Comparison of ENCODE assay signal across 8 cellular contexts in the genomic region with DNA sequence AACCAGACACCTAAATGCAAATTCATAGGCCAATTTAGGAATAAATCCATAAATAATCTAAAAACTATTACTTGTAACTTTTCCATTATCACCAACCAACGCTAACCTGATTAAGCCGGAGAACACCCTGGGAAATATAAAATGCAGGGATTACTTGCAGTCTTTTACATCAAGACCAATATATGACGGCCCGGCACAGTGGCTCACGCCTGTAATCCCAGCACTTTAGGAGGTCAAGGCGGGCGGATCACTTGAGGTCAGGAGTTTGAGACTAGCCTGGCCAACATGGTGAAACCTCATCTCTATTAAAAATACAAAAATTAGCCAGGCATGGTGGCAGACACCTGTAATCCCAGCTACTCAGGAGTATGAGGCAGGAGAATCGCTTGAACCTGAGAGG. TPM values are rescaled to one million over a fixed set of nuclear protein-coding genes. Genes with fewer than 3 reads are reported as not detected.
A peak's percentile ranks its signal among the peaks of the same experiment; 100 is the strongest.
DNase-seq lines count a peak whose midpoint lies in the region; FAIRE-seq and TF ChIP-seq lines count a peak whose summit lies in the region.
"Not testable (repeated sequence)": the region's sequence is repeated elsewhere in the genome, so short reads cannot be mapped to it uniquely, and the experiment has no call there.

No MANE protein-coding gene starts in this region.

- not testable (repeated sequence) for H3K4me3 Mint-ChIP-seq in type B pancreatic cell

- not testable (repeated sequence) for FAIRE-seq in small intestine (lab: Jason Lieb, UNC)

- not testable (repeated sequence) for H3K79me2 ChIP-seq in GM23248 (ENCODE audit: insufficient read depth)
- H3K79me2 ChIP-seq in hepatocyte = peaks cover 21% of the 10 kb centered on the region

- TF ChIP-seq CTCF in Peyer's patch (IDR thresholded peaks at IDR 0.05); VCaP (conservative IDR thresholded peaks at IDR 0.05); colonic mucosa (IDR thresholded peaks at IDR 0.05); hepatocyte (IDR thresholded peaks at IDR 0.05; ENCODE audit: poor library complexity); type B pancreatic cell (conservative IDR thresholded peaks at IDR 0.05): not testable (repeated sequence)

- H3K4me3 ChIP-seq in GM23248; Peyer's patch; colonic mucosa; hepatocyte; muscle layer of duodenum (ENCODE audit: low read depth in 1 of 2, low read length in 2 of 2); small intestine (ENCODE audit: low read depth in 1 of 2, low read length in 2 of 2): not testable (repeated sequence)

- not testable (repeated sequence) for H3K9me2 ChIP-seq in GM23248 (ENCODE audit: insufficient read depth); hepatocyte (replicated peaks; ENCODE audit: insufficient read depth)

- not testable (repeated sequence) for H4K20me1 ChIP-seq in GM23248 (ENCODE audit: insufficient read depth); hepatocyte (ENCODE audit: insufficient read depth, poor library complexity, severe bottlenecking)

- H3K4me1 Mint-ChIP-seq in type B pancreatic cell (ENCODE audit: unreplicated experiment) = peaks cover 27% of the 10 kb centered on the region

- not testable (repeated sequence) for H2AFZ ChIP-seq in GM23248, hepatocyte

- not testable (repeated sequence) for H3K4me2 ChIP-seq in GM23248 (ENCODE audit: unreplicated experiment); hepatocyte

- in situ Hi-C loops in GM23248 (cut with MboI) = loop anchor here (10.0 kb wide), 1 partner anchor 212 kb away; no protein-coding TSS in a partner anchor

- peak overlapping the region; percentile 72; the same call in 1 of the 2 replicates for H3K27ac ChIP-seq in GM23248
- H3K27ac ChIP-seq in Peyer's patch = peak overlapping the region in 3 of 4 donors; percentile 58 to 95 (median 92)
- peak overlapping the region; percentile 93 for H3K27ac ChIP-seq in VCaP
- H3K27ac ChIP-seq in colonic mucosa = peak overlapping the region; percentile 57
- peak overlapping the region; percentile 41 for H3K27ac ChIP-seq in hepatocyte
- peak overlapping the region; percentile 41 for H3K27ac ChIP-seq in muscle layer of duodenum (ENCODE audit: low read length)
- peak overlapping the region; percentile 69 to 83 for H3K27ac ChIP-seq in small intestine (ENCODE audit: low read depth in 1 of 2, low read length in 1 of 2)

- not testable (repeated sequence) for H3K9me3 ChIP-seq in GM23248 (ENCODE audit: low read depth); Peyer's patch; colonic mucosa; hepatocyte (ENCODE audit: low read depth); muscle layer of duodenum (ENCODE audit: control insufficient read depth in 1 of 2, low read length in 2 of 2); small intestine (ENCODE audit: control insufficient read depth, low read depth)

- intact Hi-C loops in colonic mucosa (cut with DNase I) = not testable (repeated sequence)

- H3K9ac ChIP-seq in GM23248 = peak overlapping the region; percentile 78; the same call in 1 of the 2 replicates
- H3K9ac ChIP-seq in colonic mucosa (ENCODE audit: low read depth in 2 of 2, low read length in 2 of 2) = not testable (repeated sequence)

- TF ChIP-seq POLR2A in Peyer's patch (IDR thresholded peaks at IDR 0.05) = not testable (repeated sequence)

- not testable (repeated sequence) for H3K36me3 Mint-ChIP-seq in type B pancreatic cell

- not testable (repeated sequence) for H3K27me3 Mint-ChIP-seq in type B pancreatic cell

- DNase-seq in GM23248; Peyer's patch; colonic mucosa; hepatocyte (ENCODE audit: low spot score); small intestine; type B pancreatic cell (ENCODE audit: extremely low spot score, unreplicated experiment): not testable (repeated sequence)

- H3K4me1 ChIP-seq in GM23248 (ENCODE audit: insufficient read depth) = peaks cover 25% of the 10 kb centered on the region
- H3K4me1 ChIP-seq in Peyer's patch = peaks cover 0 to 32% (median 9%) of the 10 kb centered on the region in 4 donors
- peaks cover 25% of the 10 kb centered on the region for H3K4me1 ChIP-seq in colonic mucosa
- peaks cover 17% of the 10 kb centered on the region for H3K4me1 ChIP-seq in hepatocyte (ENCODE audit: insufficient read depth)
- H3K4me1 ChIP-seq in muscle layer of duodenum (ENCODE audit: control insufficient read depth in 1 of 2, insufficient read depth in 2 of 2, low read length in 2 of 2) = peaks cover 26 to 28% of the 10 kb centered on the region in 2 donors
- H3K4me1 ChIP-seq in small intestine (ENCODE audit: control insufficient read depth in 2 of 2, insufficient read depth in 1 of 2, low read depth in 1 of 2, low read length in 1 of 2) = not testable (repeated sequence)

- not testable (repeated sequence) for H3K27me3 ChIP-seq in GM23248 (replicated peaks; ENCODE audit: insufficient read depth); Peyer's patch; colonic mucosa; hepatocyte; muscle layer of duodenum (ENCODE audit: low read depth, low read length); small intestine (ENCODE audit: control insufficient read depth in 2 of 2, insufficient read depth in 2 of 2, low read length in 2 of 2)

- not testable (repeated sequence) for H3K9me3 Mint-ChIP-seq in type B pancreatic cell

- peak overlapping the region; percentile 91 for H3K27ac Mint-ChIP-seq in type B pancreatic cell

- peaks cover 38% of the 10 kb centered on the region for H3F3A ChIP-seq in GM23248 (ENCODE audit: insufficient read depth)

- WGBS in GM23248 (ENCODE audit: low coverage in 1 of 2, low lambda C conversion rate in 2 of 2, missing lambda C conversion rate in 2 of 2), 2 experiments = 98% methylated on average over 8 of the region's 8 CpGs
- 93% methylated on average over 8 of the region's 8 CpGs for WGBS in hepatocyte (ENCODE audit: low lambda C conversion rate, missing lambda C conversion rate)
- 33 to 68% (median 53%) methylated on average over 8 of the region's 8 CpGs for WGBS in small intestine, 3 donors

- H3K36me3 ChIP-seq in GM23248 (ENCODE audit: low read depth) = peaks cover 12% of the 10 kb centered on the region; the same call in 1 of the 2 replicates
- not testable (repeated sequence) for H3K36me3 ChIP-seq in Peyer's patch; colonic mucosa; hepatocyte (replicated peaks; ENCODE audit: insufficient read depth, low read depth); muscle layer of duodenum (ENCODE audit: control insufficient read depth in 1 of 2, insufficient read depth in 2 of 2, low read length in 2 of 2); small intestine (ENCODE audit: control insufficient read depth in 2 of 2, insufficient read depth in 2 of 2, low read length in 2 of 2)

RNA-seq across cellular contexts. Expression of a gene that starts 2.3 kb away (rescaled TPM):
- 10.1 TPM in 2 replicates for total RNA-seq in GM23248 (2014; rRNA removed; shearing (Covaris generic))
- polyA plus RNA-seq in GM23248 (2016; fragmentation: Nextera tagmentation; extraction: Ambion mirVana) (2.1 and 2.7 TPM in 2 replicates), hepatocyte (9.1 and 10.3 TPM in 2 replicates), small intestine (10 to 100 TPM; 15.1 to 30.2 (median 18.8) TPM)
- total RNA-seq in Peyer's patch (10 to 100 TPM; 72.7 to 92.1 (median 80.5) TPM), colonic mucosa (10 to 100 TPM; 43.3 to 45.2 TPM), hepatocyte (20.6 and 23.6 TPM in 2 replicates), type B pancreatic cell (ENCODE audit: low replicate concordance) (25.9 and 35.9 TPM in 2 replicates)

RNA-seq across cellular contexts. Expression of a gene that starts 45.2 kb away (rescaled TPM):
- total RNA-seq in GM23248 (2014; rRNA removed; shearing (Covaris generic)) = 19.6 and 24.0 TPM in 2 replicates
- polyA plus RNA-seq in GM23248 (2016; fragmentation: Nextera tagmentation; extraction: Ambion mirVana) (25.4 and 27.4 TPM in 2 replicates), hepatocyte (9.8 and 10.3 TPM in 2 replicates), small intestine (10 to 100 TPM in 2 of 3 donors, 1 to 10 TPM in 1; 9.6 to 13.2 (median 12.7) TPM)
- total RNA-seq in Peyer's patch (10 to 100 TPM in 3 of 4 donors, 1 to 10 TPM in 1; 9.5 to 23.3 (median 18.5) TPM), colonic mucosa (10 to 100 TPM; 14.7 to 16.5 TPM), hepatocyte (10.5 and 13.4 TPM in 2 replicates), type B pancreatic cell (ENCODE audit: low replicate concordance) (18.7 and 18.8 TPM in 2 replicates)

RNA-seq across cellular contexts. Expression of a gene that starts 55.2 kb away (rescaled TPM):
- total RNA-seq in GM23248 (2014; rRNA removed; shearing (Covaris generic)) = 11.8 and 13.5 TPM in 2 replicates
- 13.2 and 14.5 TPM in 2 replicates for polyA plus RNA-seq in GM23248 (2016; fragmentation: Nextera tagmentation; extraction: Ambion mirVana)
- total RNA-seq in Peyer's patch = 10 to 100 TPM; 10.9 to 13.1 (median 12.6) TPM
- total RNA-seq in colonic mucosa = 10 to 100 TPM; 12.8 to 14.5 TPM
- 16.2 and 17.6 TPM in 2 replicates for total RNA-seq in hepatocyte
- 8.6 and 9.2 TPM in 2 replicates for polyA plus RNA-seq in hepatocyte
- polyA plus RNA-seq in small intestine = 10 to 100 TPM in 2 of 3 donors, 1 to 10 TPM in 1; 7.0 to 11.2 (median 10.6) TPM
- 15.1 and 16.0 TPM in 2 replicates for total RNA-seq in type B pancreatic cell (ENCODE audit: low replicate concordance)

Comparison
In these comparisons a context has a peak if more than half of its experiments do, and no peak if none do; other contexts are left out.
1. H3K27ac ChIP-seq: peak in every context shown above with its lines; median percentile 93 in VCaP; 92 in Peyer's patch; 76 in small intestine; 72 in GM23248; 57 in colonic mucosa; 41 in hepatocyte; 41 in muscle layer of duodenum.